8 cellular contexts compared by ENCODE assay signal in genomic region chr2:241271641-241272297, GRCh38. TPM values are rescaled to one million over a fixed set of nuclear protein-coding genes. Genes with fewer than 3 reads are reported as not detected.
DNase-seq lines count a peak whose midpoint lies in the region.

No MANE protein-coding gene starts in this region.

- no peaks in the 10 kb centered on the region for H3K9me3 ChIP-seq in effector memory CD4-positive, alpha-beta T cell (ENCODE audit: control insufficient read depth, low read length)

- H3K4me3 ChIP-seq in effector memory CD4-positive, alpha-beta T cell (ENCODE audit: insufficient read depth, low read depth, low read length, poor library complexity, severe bottlenecking): peak overlapping the region; percentile 71

- H3K27ac ChIP-seq in effector memory CD4-positive, alpha-beta T cell (ENCODE audit: insufficient read depth, low read length, poor library complexity, severe bottlenecking): peak overlapping the region; percentile 61

- peaks cover 10% of the 10 kb centered on the region for H3K36me3 ChIP-seq in effector memory CD4-positive, alpha-beta T cell (ENCODE audit: control insufficient read depth, insufficient read depth, low read length)

- peak; percentile 82 for DNase-seq in EL
- peak; percentile 63 for DNase-seq in H4 (ENCODE audit: low spot score)
- peak; percentile 60 for DNase-seq in NCI-H226
- peak; percentile 18 to 26 for DNase-seq in activated CD8-positive, alpha-beta memory T cell treated with anti-CD3 and anti-CD28 coated beads for 4 hours (ENCODE audit: low read depth in 2 of 2)
- DNase-seq in effector memory CD4-positive, alpha-beta T cell: peak; percentile 34 to 45 (median 38)
- peak; percentile 81 to 83 for DNase-seq in lung microvascular endothelial cell (ENCODE audit: low read depth in 2 of 2)
- DNase-seq in stimulated activated CD4-positive, alpha-beta T cell treated with anti-CD3 and anti-CD28 coated beads, Interleukin-4, amount 100 ng/mL, for 48 hours (ENCODE audit: low read depth in 2 of 2): peak; percentile 47 to 48
- no peak for DNase-seq in DMS79 (lab: John Stamatoyannopoulos, UW)

- H3K4me1 ChIP-seq in effector memory CD4-positive, alpha-beta T cell (ENCODE audit: control insufficient read depth, insufficient read depth, low read length, poor library complexity, severe bottlenecking): peaks cover 15% of the 10 kb centered on the region

- H3K27me3 ChIP-seq in effector memory CD4-positive, alpha-beta T cell (replicated peaks; ENCODE audit: control insufficient read depth, insufficient read depth, low read length, poor library complexity, severe bottlenecking): no peaks in the 10 kb centered on the region

RNA-seq across cellular contexts. Expression of gene HDLBP, which starts 43.7 kb away (rescaled TPM):
- 324 and 350 TPM in 2 replicates for total RNA-seq in H4 (2014; rRNA removed; shearing (Covaris generic))
- 591 and 619 TPM in 2 replicates for total RNA-seq in lung microvascular endothelial cell

RNA-seq across cellular contexts. Expression of gene SEPTIN2, which starts 44.0 kb away (rescaled TPM):
- 250 and 279 TPM in 2 replicates for total RNA-seq in H4 (2014; rRNA removed; shearing (Covaris generic))
- 394 and 411 TPM in 2 replicates for total RNA-seq in lung microvascular endothelial cell
